ENCODE assay signal across 21 cellular contexts in the genomic region with DNA sequence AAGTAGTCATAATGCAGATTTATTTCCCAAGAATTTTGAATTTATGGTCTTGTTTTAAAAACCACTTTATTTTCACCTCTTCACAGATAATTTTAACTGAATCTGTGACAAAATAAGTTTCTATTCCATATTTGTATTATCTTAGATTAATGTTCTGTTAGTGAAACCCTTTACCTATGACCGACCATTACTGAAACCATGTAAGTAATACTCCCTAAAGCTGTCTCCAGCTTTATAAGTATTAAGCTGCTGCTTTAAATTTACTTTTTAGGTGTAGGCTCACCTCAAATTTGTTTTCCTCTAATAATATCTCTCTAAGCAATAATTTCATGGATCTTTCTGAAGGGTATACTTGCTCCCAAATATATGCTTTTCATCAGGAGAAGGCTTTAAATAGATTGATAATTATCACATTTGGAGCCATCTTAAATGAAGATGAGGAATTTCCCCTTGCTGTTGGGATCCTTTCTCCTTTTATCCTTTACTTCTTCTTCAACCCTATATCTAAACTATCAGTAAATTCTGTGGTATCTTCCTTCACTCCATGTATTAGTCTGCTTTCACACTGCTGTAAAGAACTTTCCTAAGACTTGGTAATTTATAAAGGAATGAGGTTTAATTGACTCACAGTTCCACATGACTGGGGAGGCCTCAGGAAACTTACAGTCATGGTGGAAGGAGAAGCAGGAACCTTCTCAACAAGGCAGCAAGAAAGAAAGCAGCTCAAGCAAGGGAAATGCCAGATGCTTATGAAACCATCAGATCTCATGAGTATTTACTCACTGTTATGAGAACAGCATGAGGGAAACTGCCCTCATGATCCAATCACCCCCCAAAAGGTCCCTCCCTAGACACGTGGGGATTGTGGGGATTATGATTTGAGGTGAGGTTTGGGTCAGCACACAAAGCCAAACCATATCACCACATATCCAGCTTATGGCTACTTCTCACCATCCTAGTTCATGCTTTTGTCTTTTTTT.
A peak's percentile ranks its signal among the peaks of the same experiment; 100 is the strongest.
DNase-seq lines count a peak whose midpoint lies in the region; ATAC-seq, FAIRE-seq and TF ChIP-seq lines count a peak whose summit lies in the region.
"Had no signal": no experiment of that assay in that cellular context is flagged by ENCODE, and none has a peak within 500 bp of the region (broad histone marks: within the 10 kb centered on the region; RNA-seq: fewer than 3 reads in every experiment).

No MANE protein-coding gene starts in this region.

- H3K27me3 Mint-ChIP-seq in CD4-positive, alpha-beta memory T cell, result no peaks in the 10 kb centered on the region
- H3K27me3 Mint-ChIP-seq: activated CD4-positive, alpha-beta memory T cell treated with anti-CD3 and anti-CD28 coated beads, Interleukin-2, amount 10 ng/mL, durations not matched to agents 7 days and 5 days; brain had no signal

- in situ Hi-C loops in GM12878 (cut with MboI), result no loop called here

- H3K36me3 ChIP-seq in GM12878 (ENCODE audit: control insufficient read depth in 2 of 2, insufficient read depth in 2 of 2, low read length in 1 of 2), result no peaks in the 10 kb centered on the region
- H3K36me3 ChIP-seq in CD4-positive, alpha-beta memory T cell (ENCODE audit: insufficient read depth, low read length), result no peaks in the 10 kb centered on the region
- H3K36me3 ChIP-seq in Karpas-422 (ENCODE audit: insufficient read depth, low read length), result no peaks in the 10 kb centered on the region
- H3K36me3 ChIP-seq: gastroesophageal sphincter, uterus had no signal

- no peak overlapping the region; the same call in 1 of the 2 replicates for H3K4me2 ChIP-seq in GM12878 (ENCODE audit: control insufficient read depth, insufficient read depth)
- no peak overlapping the region for H3K4me2 ChIP-seq in Karpas-422 (ENCODE audit: low read depth, low read length, poor library complexity, severe bottlenecking)

- no peak for TF ChIP-seq POLR2A in GM12878 (IDR thresholded peaks at IDR 0.05; ENCODE audit: low read depth, low read length)

- no peaks in the 10 kb centered on the region for H3K36me3 Mint-ChIP-seq in CD4-positive, alpha-beta memory T cell
- H3K36me3 Mint-ChIP-seq: brain had no signal

- FAIRE-seq in GM12878 (lab: Jason Lieb, UNC), result peak; percentile 38
- FAIRE-seq: kidney had no signal

- 17% methylated on average over 2 of the region's 2 CpGs for WGBS in GM12878 (ENCODE audit: insufficient coverage, insufficient replicate concordance, low lambda C conversion rate, missing lambda C conversion rate)

- H3K79me2 ChIP-seq in GM12878 (ENCODE audit: control insufficient read depth, insufficient read depth, low read length) (no peaks in the 10 kb centered on the region), Karpas-422 (ENCODE audit: low read length) (no peaks in the 10 kb centered on the region)

- ATAC-seq in GM18511 (IDR thresholded peaks at IDR 0.05; ENCODE audit: unreplicated experiment) (peak; percentile 53), GM21360 (IDR thresholded peaks at IDR 0.05; ENCODE audit: unreplicated experiment) (peak; percentile 61), HG02938 (IDR thresholded peaks at IDR 0.05; ENCODE audit: unreplicated experiment) (peak; percentile 55), GM12878 (peak; percentile 86)
- ATAC-seq: gastroesophageal sphincter, Right ventricle myocardium inferior had no signal

- POLR2A ChIA-PET in GM12878 (lab: Charles Lee), result no interaction called here
- POLR2A ChIA-PET in CD4-positive, alpha-beta memory T cell (lab: Charles Lee; ENCODE audit: partially characterized antibody), result no interaction called here

- intact Hi-C loops in GM12878 (cut with micrococcal nuclease; ENCODE audit: unreplicated experiment), result no loop called here
- intact Hi-C loops in CD4-positive, alpha-beta memory T cell (cut with micrococcal nuclease), result no loop called here

- no peak for TF ChIP-seq CTCF in GM12878 (IDR thresholded peaks at IDR 0.05 in 2 of 3, conservative IDR thresholded peaks at IDR 0.05 in 1 of 3; ENCODE audit: control insufficient read depth in 2 of 3, extremely low read depth in 1 of 3, insufficient read depth in 1 of 3, low read depth in 3 of 3, low read length in 3 of 3)

- peak overlapping the region; percentile 61; the same call in 1 of the 2 replicates for H3K27ac ChIP-seq in GM12878 (ENCODE audit: control insufficient read depth, insufficient read depth)
- H3K27ac ChIP-seq in CD4-positive, alpha-beta memory T cell (ENCODE audit: low read depth, low read length), result no peak overlapping the region
- no peak overlapping the region for H3K27ac ChIP-seq in Karpas-422 (ENCODE audit: low read length)
- H3K27ac ChIP-seq: gastroesophageal sphincter, GM23248, uterus had no signal

- RAD21 ChIA-PET in GM12878 (lab: Charles Lee; ENCODE audit: unreplicated experiment), result no interaction called here

- H3K9me2 ChIP-seq in Karpas-422 (replicated peaks; ENCODE audit: insufficient read depth, low read length), result no peaks in the 10 kb centered on the region

- no peak for TF ChIP-seq RAD21 in GM12878 (IDR thresholded peaks at IDR 0.05; ENCODE audit: insufficient read depth, low read depth, low read length)

- no peak overlapping the region for H3K27ac Mint-ChIP-seq in CD4-positive, alpha-beta memory T cell
- H3K27ac Mint-ChIP-seq: activated CD4-positive, alpha-beta memory T cell treated with anti-CD3 and anti-CD28 coated beads, Interleukin-2, amount 10 ng/mL, durations not matched to agents 7 days and 5 days; brain had no signal

- CTCF ChIA-PET in GM12878 (lab: Yijun Ruan, JAX), result no interaction called here
- CTCF ChIA-PET in CD4-positive, alpha-beta memory T cell (lab: Charles Lee; ENCODE audit: partially characterized antibody), result no interaction called here

- H2AFZ ChIP-seq in GM12878 (ENCODE audit: control insufficient read depth, low read depth, low read length) (peak overlapping the region; percentile 37), Karpas-422 (ENCODE audit: low read length) (no peak overlapping the region)
- H2AFZ ChIP-seq: GM23248 had no signal

- H3K27me3 ChIP-seq in GM12878 (replicated peaks in 1 of 2; ENCODE audit: control insufficient read depth in 2 of 2, insufficient read depth in 2 of 2, low read length in 1 of 2) (no peaks in the 10 kb centered on the region), Karpas-422 (ENCODE audit: low read length) (no peaks in the 10 kb centered on the region)
- H3K27me3 ChIP-seq in CD4-positive, alpha-beta memory T cell (ENCODE audit: insufficient read depth, low read length), result no peaks in the 10 kb centered on the region
- H3K27me3 ChIP-seq: gastroesophageal sphincter, uterus had no signal

- H4K20me1 ChIP-seq in GM12878 (ENCODE audit: control insufficient read depth, insufficient read depth) (no peaks in the 10 kb centered on the region), Karpas-422 (ENCODE audit: insufficient read depth, low read depth, low read length) (no peaks in the 10 kb centered on the region)

- DNase-seq in GM12878 (ENCODE audit: low read depth, low spot score) (no peak), D341Med (ENCODE audit: low spot score) (no peak), DMS 273 (lab: John Stamatoyannopoulos, UW; ENCODE audit: unreplicated experiment) (no peak), Karpas-422 (no peak)
- DNase-seq in CD4-positive, alpha-beta memory T cell, result no peak
- DNase-seq: activated CD4-positive, alpha-beta memory T cell treated with anti-CD3 and anti-CD28 coated beads, Interleukin-2, amount 10 ng/mL, durations not matched to agents 7 days and 5 days; activated effector memory CD4-positive, alpha-beta T cell treated with anti-CD3 and anti-CD28 coated beads, Interleukin-2, amount 50 U/mL, for 16 hours; DMS153; effector memory CD4-positive, alpha-beta T cell; GM23248; kidney; NCI-H2029; NCI-H748 treated with DMSO at 0.1 percent for 48 hours; T1000; uterus had no signal

- BruUV-seq in GM12878 (replicated peaks; lab: Mats Ljungman, UMichigan), result no TSS peak

- TF ChIP-seq EP300 in GM12878 (IDR thresholded peaks at IDR 0.05; ENCODE audit: borderline replicate concordance in 1 of 2, control insufficient read depth in 1 of 2, low read depth in 2 of 2, low read length in 2 of 2), result no peak

- H3K4me1 ChIP-seq in GM12878 (ENCODE audit: control insufficient read depth, insufficient read depth, low read length) (peaks cover 17% of the 10 kb centered on the region), Karpas-422 (ENCODE audit: low read length) (no peaks in the 10 kb centered on the region)
- H3K4me1 ChIP-seq in CD4-positive, alpha-beta memory T cell (ENCODE audit: insufficient read depth, low read length), result no peaks in the 10 kb centered on the region
- H3K4me1 ChIP-seq: gastroesophageal sphincter, uterus had no signal

- H3K9ac ChIP-seq in GM12878 (ENCODE audit: control insufficient read depth, insufficient read depth, low read length) (no peak overlapping the region), Karpas-422 (ENCODE audit: low read length) (no peak overlapping the region)
- H3K9ac ChIP-seq: GM23248 had no signal

- H3K4me3 ChIP-seq in GM12878 (no peak overlapping the region), Karpas-422 (ENCODE audit: low read length) (no peak overlapping the region)
- no peak overlapping the region for H3K4me3 ChIP-seq in CD4-positive, alpha-beta memory T cell (ENCODE audit: low read length in 2 of 2)
- H3K4me3 ChIP-seq: gastroesophageal sphincter, GM23248, uterus had no signal

- SMC1A ChIA-PET in GM12878 (lab: Charles Lee; ENCODE audit: uncharacterized antibody, unreplicated experiment), result interaction anchor here (0.6 to 1.3 kb wide), 2 partner anchors 87 to 89 kb away, joined by 3 read pairs; no protein-coding TSS in a partner anchor

- H3K4me1 Mint-ChIP-seq in CD4-positive, alpha-beta memory T cell, result no peaks in the 10 kb centered on the region
- H3K4me1 Mint-ChIP-seq: activated CD4-positive, alpha-beta memory T cell treated with anti-CD3 and anti-CD28 coated beads, Interleukin-2, amount 10 ng/mL, durations not matched to agents 7 days and 5 days had no signal

- no peak overlapping the region for H3K4me3 Mint-ChIP-seq in CD4-positive, alpha-beta memory T cell
- H3K4me3 Mint-ChIP-seq: activated CD4-positive, alpha-beta memory T cell treated with anti-CD3 and anti-CD28 coated beads, Interleukin-2, amount 10 ng/mL, durations not matched to agents 7 days and 5 days; brain had no signal

- H3K9me3 ChIP-seq in GM12878 (replicated peaks; ENCODE audit: control insufficient read depth, insufficient read depth, low read length) (peaks cover 6% of the 10 kb centered on the region; the same call in 2 of the 3 replicates), Karpas-422 (ENCODE audit: low read length) (no peaks in the 10 kb centered on the region)
- no peaks in the 10 kb centered on the region for H3K9me3 ChIP-seq in CD4-positive, alpha-beta memory T cell (ENCODE audit: control insufficient read depth in 1 of 2, low read length in 2 of 2)
- H3K9me3 ChIP-seq: gastroesophageal sphincter, uterus had no signal

- H3K9me3 Mint-ChIP-seq in CD4-positive, alpha-beta memory T cell, result peaks cover 0 to 10% (median 0%) of the 10 kb centered on the region in 8 donors
- H3K9me3 Mint-ChIP-seq: activated CD4-positive, alpha-beta memory T cell treated with anti-CD3 and anti-CD28 coated beads, Interleukin-2, amount 10 ng/mL, durations not matched to agents 7 days and 5 days had no signal

TF ChIP-seq in GM12878, 131 proteins besides CTCF, POLR2A, EP300 and RAD21 (continues in another document):
- TF ChIP-seq IKZF2 (IDR thresholded peaks at IDR 0.05) (peak in 1 of 2 experiments; percentile 21; a peak in 1 of 4 replicates), ATF7 (IDR thresholded peaks at IDR 0.05; ENCODE audit: low read depth) (no peak), FOXM1 (IDR thresholded peaks at IDR 0.05; ENCODE audit: low read depth, low read length) (0 out of 2 replicates have a peak, but pooled peaks have one; percentile 36)
